In the genomic region with DNA sequence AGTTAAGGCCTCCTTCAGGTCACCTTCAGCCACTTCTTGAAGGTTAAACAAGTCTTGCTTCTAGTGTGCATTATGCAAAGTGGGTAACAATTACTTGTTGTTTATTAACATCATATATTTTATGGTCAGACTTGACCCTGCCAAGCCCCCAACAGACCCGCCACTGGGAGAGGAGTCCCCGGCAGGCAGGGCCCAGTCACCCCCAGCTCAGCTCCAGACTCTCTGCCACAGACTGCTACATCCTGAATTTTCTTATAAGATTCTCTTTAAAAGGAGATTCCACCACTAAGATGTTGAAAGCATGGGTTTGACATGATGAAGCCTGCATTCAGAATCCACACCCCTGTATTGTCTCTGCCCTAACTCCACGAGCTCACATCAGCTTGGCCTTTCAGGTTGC, we compare ENCODE assay signal across 20 cellular contexts.
A peak's percentile ranks its signal among the peaks of the same experiment; 100 is the strongest.
DNase-seq lines count a peak whose midpoint lies in the region; ATAC-seq, FAIRE-seq and TF ChIP-seq lines count a peak whose summit lies in the region.
"Had no signal": no experiment of that assay in that cellular context is flagged by ENCODE, and none has a peak within 500 bp of the region (broad histone marks: within the 10 kb centered on the region; RNA-seq: fewer than 3 reads in every experiment).

No MANE protein-coding gene starts in this region.

- no peak overlapping the region for H3K14ac ChIP-seq in H1 (ENCODE audit: insufficient read length)

- H3K36me3 ChIP-seq in H1 (ENCODE audit: control insufficient read depth in 2 of 4, insufficient read depth in 4 of 4, low read length in 3 of 4) (no peaks in the 10 kb centered on the region), keratinocyte (ENCODE audit: control insufficient read depth in 2 of 2, extremely low read depth in 1 of 2, insufficient read depth in 2 of 2, low read length in 2 of 2) (no peaks in the 10 kb centered on the region), smooth muscle cell (ENCODE audit: low read depth) (no peaks in the 10 kb centered on the region), GM23338 (ENCODE audit: insufficient read depth) (no peaks in the 10 kb centered on the region)
- H3K36me3 ChIP-seq: BE2C had no signal

- no peak overlapping the region for H3K23ac ChIP-seq in H1 (ENCODE audit: insufficient read length)

- no peak for DNase-seq in H1 (ENCODE audit: low read depth in 1 of 2, low spot score in 2 of 2)
- DNase-seq in keratinocyte (ENCODE audit: low read depth, low spot score): no peak
- no peak for DNase-seq in nephron progenitor cell
- no peak for DNase-seq in smooth muscle cell (lab: John Stamatoyannopoulos, UW; ENCODE audit: unreplicated experiment)
- DNase-seq in GM23338 (ENCODE audit: low spot score): no peak
- DNase-seq in NCI-H1105 (lab: John Stamatoyannopoulos, UW): no peak
- DNase-seq in EL: no peak
- DNase-seq: ACHN; BE2C; C1 segment of cervical spinal cord; Caco-2; CD4-positive, CD25-positive, alpha-beta regulatory T cell; GDM1; GM23248; H9 had no signal

- TF ChIP-seq CTCF in H1 (IDR thresholded peaks at IDR 0.05; ENCODE audit: control extremely low read depth in 1 of 3, insufficient read depth in 1 of 3, low read depth in 1 of 3, low read length in 3 of 3) (no peak), keratinocyte (optimal IDR thresholded peaks at IDR 0.05 in 1 of 3, IDR thresholded peaks at IDR 0.05 in 1 of 3, conservative IDR thresholded peaks at IDR 0.05 in 1 of 3; ENCODE audit: extremely low read depth in 1 of 3, insufficient read depth in 2 of 3, low read length in 3 of 3) (no peak), nephron progenitor cell (IDR thresholded peaks at IDR 0.05) (no peak), smooth muscle cell (IDR thresholded peaks at IDR 0.05; ENCODE audit: borderline replicate concordance, insufficient read depth, poor library complexity, severe bottlenecking) (no peak), GM23338 (conservative IDR thresholded peaks at IDR 0.05; ENCODE audit: low read depth in 2 of 2) (no peak)

- H3K4me1 Mint-ChIP-seq in nephron progenitor cell: peaks cover 16% of the 10 kb centered on the region
- peaks cover 20% of the 10 kb centered on the region for H3K4me1 Mint-ChIP-seq in GM23338
- H3K4me1 Mint-ChIP-seq: CD4-positive, CD25-positive, alpha-beta regulatory T cell had no signal

- H3K27me3 Mint-ChIP-seq in nephron progenitor cell (ENCODE audit: low read depth, poor library complexity): peaks cover 14% of the 10 kb centered on the region
- peaks cover 12% of the 10 kb centered on the region for H3K27me3 Mint-ChIP-seq in GM23338 (ENCODE audit: insufficient read depth, low read depth, poor library complexity)
- H3K27me3 Mint-ChIP-seq: CD4-positive, CD25-positive, alpha-beta regulatory T cell had no signal

- H3K27ac Mint-ChIP-seq in nephron progenitor cell: peak overlapping the region; percentile 28
- H3K27ac Mint-ChIP-seq in GM23338: no peak overlapping the region
- H3K27ac Mint-ChIP-seq: CD4-positive, CD25-positive, alpha-beta regulatory T cell had no signal

- H4K8ac ChIP-seq in H1 (ENCODE audit: extremely low read depth, insufficient read depth, low read length): no peak overlapping the region

- peak overlapping the region; percentile 19 for H2BK120ac ChIP-seq in H1 (replicated peaks; ENCODE audit: low read depth, low read length)

- no peak overlapping the region for H2AFZ ChIP-seq in H1 (ENCODE audit: low read length)
- H2AFZ ChIP-seq in keratinocyte (ENCODE audit: control insufficient read depth, low read length): no peak overlapping the region
- no peak overlapping the region for H2AFZ ChIP-seq in smooth muscle cell (ENCODE audit: low read depth)
- no peak overlapping the region for H2AFZ ChIP-seq in GM23338
- H2AFZ ChIP-seq: GM23248 had no signal

- peaks cover 3 to 13% (median 6%) of the 10 kb centered on the region in 4 experiments; a peak in 5 of 7 replicates for H3K4me1 ChIP-seq in H1 (replicated peaks in 1 of 4; ENCODE audit: control insufficient read depth in 3 of 4, insufficient read depth in 4 of 4, low read length in 3 of 4)
- peaks cover 33% of the 10 kb centered on the region for H3K4me1 ChIP-seq in keratinocyte (ENCODE audit: control insufficient read depth, extremely low read depth, insufficient read depth, low read length)
- peaks cover 34% of the 10 kb centered on the region for H3K4me1 ChIP-seq in smooth muscle cell (ENCODE audit: low read depth)
- peaks cover 10% of the 10 kb centered on the region for H3K4me1 ChIP-seq in GM23338 (ENCODE audit: insufficient read depth)
- H3K4me1 ChIP-seq: BE2C had no signal

- peaks cover 30% of the 10 kb centered on the region for H3K9me2 ChIP-seq in GM23338 (ENCODE audit: insufficient read depth)

- TF ChIP-seq POLR2A in H1 (IDR thresholded peaks at IDR 0.05; ENCODE audit: control extremely low read depth in 1 of 2, low read depth in 2 of 2, low read length in 2 of 2): no peak

- H3K79me2 ChIP-seq in H1 (ENCODE audit: control insufficient read depth in 1 of 2, insufficient read depth in 2 of 2, low read length in 2 of 2) (no peaks in the 10 kb centered on the region), keratinocyte (ENCODE audit: control insufficient read depth, insufficient read depth, low read length) (no peaks in the 10 kb centered on the region), smooth muscle cell (ENCODE audit: low read depth) (no peaks in the 10 kb centered on the region), GM23338 (replicated peaks; ENCODE audit: insufficient read depth) (no peaks in the 10 kb centered on the region)

- no peaks in the 10 kb centered on the region for H3K9me3 ChIP-seq in H1 (ENCODE audit: insufficient read depth in 2 of 2, low read depth in 1 of 2, low read length in 1 of 2)
- H3K9me3 ChIP-seq in keratinocyte (ENCODE audit: control insufficient read depth, low read depth, low read length): no peaks in the 10 kb centered on the region
- no peaks in the 10 kb centered on the region for H3K9me3 ChIP-seq in smooth muscle cell (replicated peaks; ENCODE audit: low read depth)
- H3K9me3 ChIP-seq: BE2C, Caco-2 had no signal

- H3K4me2 ChIP-seq in H1 (ENCODE audit: insufficient read depth in 1 of 2, low read depth in 2 of 2, low read length in 2 of 2): no peak overlapping the region
- no peak overlapping the region for H3K4me2 ChIP-seq in keratinocyte (ENCODE audit: control insufficient read depth, extremely low read depth, insufficient read depth, low read depth, low read length)
- H3K4me2 ChIP-seq in smooth muscle cell: no peak overlapping the region
- no peak overlapping the region for H3K4me2 ChIP-seq in GM23338

- dilution Hi-C loops in keratinocyte (cut with MboI; ENCODE audit: extremely low pct_ligation_motif_present, low sequenced_read_pairs): no loop called here

- no peak overlapping the region for H4K91ac ChIP-seq in H1 (replicated peaks; ENCODE audit: insufficient read length, low read length)

- H3K9ac ChIP-seq in H1 (replicated peaks in 1 of 4; ENCODE audit: extremely low read depth in 1 of 4, low read depth in 3 of 4, low read length in 3 of 4) (no peak overlapping the region), keratinocyte (ENCODE audit: control insufficient read depth, extremely low read depth, insufficient read depth, low read length) (no peak overlapping the region), smooth muscle cell (ENCODE audit: low read depth) (no peak overlapping the region)
- H3K9ac ChIP-seq: GM23248 had no signal

- H3K36me3 Mint-ChIP-seq in nephron progenitor cell (ENCODE audit: low read depth): peaks cover under 1% of the 10 kb centered on the region
- H3K36me3 Mint-ChIP-seq in GM23338 (ENCODE audit: low read depth): peaks cover 6% of the 10 kb centered on the region; the same call in 1 of the 3 replicates
- H3K36me3 Mint-ChIP-seq: CD4-positive, CD25-positive, alpha-beta regulatory T cell had no signal

- no peak for TF ChIP-seq EP300 in H1 (IDR thresholded peaks at IDR 0.05; ENCODE audit: borderline replicate concordance in 1 of 2, low read depth in 2 of 2, low read length in 2 of 2)

- H3K9me3 Mint-ChIP-seq in nephron progenitor cell: peaks cover 18% of the 10 kb centered on the region
- peaks cover 1% of the 10 kb centered on the region for H3K9me3 Mint-ChIP-seq in GM23338

- peak overlapping the region; percentile 13; the same call in 1 of the 2 replicates for H3K18ac ChIP-seq in H1 (ENCODE audit: extremely low read depth, low read length)

- H3F3A ChIP-seq in smooth muscle cell (ENCODE audit: low read depth) (no peaks in the 10 kb centered on the region), GM23338 (replicated peaks; ENCODE audit: low read depth) (peaks cover 14% of the 10 kb centered on the region; the same call in 1 of the 2 replicates)

- TF ChIP-seq RAD21 in H1 (IDR thresholded peaks at IDR 0.05 in 1 of 2, conservative IDR thresholded peaks at IDR 0.05 in 1 of 2; ENCODE audit: low read depth in 2 of 2, low read length in 2 of 2): no peak

- no peak overlapping the region for H3K56ac ChIP-seq in H1 (replicated peaks; ENCODE audit: insufficient read length, low read depth, low read length)

- 95% methylated on average over 3 of the region's 3 CpGs; no CpG with 5 or more reads in 1 of the 2 experiments for WGBS in H1 (ENCODE audit: extremely low coverage in 1 of 2, insufficient coverage in 1 of 2, insufficient read length in 1 of 2, insufficient replicate concordance in 2 of 2, low coverage in 1 of 2, low lambda C conversion rate in 2 of 2, missing lambda C conversion rate in 1 of 2), 2 experiments
- WGBS in smooth muscle cell (ENCODE audit: low lambda C conversion rate): 89% methylated on average over 3 of the region's 3 CpGs

- no peaks in the 10 kb centered on the region for H3K79me1 ChIP-seq in H1 (ENCODE audit: low read depth, low read length)

- H3K9me1 ChIP-seq in keratinocyte (ENCODE audit: control insufficient read depth, extremely low read depth, insufficient read depth, low read length): no peaks in the 10 kb centered on the region

- H2BK20ac ChIP-seq in H1 (ENCODE audit: low read length): no peak overlapping the region

- H4K5ac ChIP-seq in H1 (ENCODE audit: insufficient read length, low read depth, low read length): no peak overlapping the region

- H2AK5ac ChIP-seq in H1 (ENCODE audit: low read depth, low read length): no peak overlapping the region

- no peak overlapping the region for H3K27ac ChIP-seq in H1 (ENCODE audit: low read depth, low read length)
- no peak overlapping the region for H3K27ac ChIP-seq in keratinocyte (ENCODE audit: control insufficient read depth, insufficient read depth, low read length)
- H3K27ac ChIP-seq in smooth muscle cell (ENCODE audit: low read depth): peak overlapping the region; percentile 83
- H3K27ac ChIP-seq in GM23338 (ENCODE audit: low read depth): no peak overlapping the region
- H3K27ac ChIP-seq: GM23248 had no signal

- POLR2A ChIA-PET in H1 (lab: Charles Lee; ENCODE audit: partially characterized antibody): interaction anchor here (1.1 kb wide), 1 partner anchor 15 kb away, joined by 3 read pairs; no protein-coding TSS in a partner anchor

- ATAC-seq in GM23338: no peak
- ATAC-seq: HepG2 had no signal

- H3K23me2 ChIP-seq in H1 (ENCODE audit: low read depth, low read length): no peaks in the 10 kb centered on the region

- no peaks in the 10 kb centered on the region for H3K27me3 ChIP-seq in H1 (replicated peaks in 1 of 4; ENCODE audit: control insufficient read depth in 3 of 4, extremely low read depth in 1 of 4, insufficient read depth in 3 of 4, low read length in 3 of 4)
- no peaks in the 10 kb centered on the region for H3K27me3 ChIP-seq in keratinocyte (ENCODE audit: control insufficient read depth, extremely low read depth, insufficient read depth, low read length)
- H3K27me3 ChIP-seq in smooth muscle cell (ENCODE audit: low read depth): no peaks in the 10 kb centered on the region
- no peaks in the 10 kb centered on the region for H3K27me3 ChIP-seq in GM23338 (ENCODE audit: insufficient read depth)
- H3K27me3 ChIP-seq: BE2C had no signal

- no peak overlapping the region for H2BK5ac ChIP-seq in H1 (ENCODE audit: low read depth, low read length)

- H2BK12ac ChIP-seq in H1 (ENCODE audit: low read depth, low read length): no peak overlapping the region

- H3K4me3 ChIP-seq in H1 (ENCODE audit: extremely low read depth in 1 of 4, insufficient read depth in 2 of 4, low read depth in 3 of 4, low read length in 4 of 4): no peak overlapping the region
- H3K4me3 ChIP-seq in keratinocyte (ENCODE audit: control insufficient read depth in 2 of 3, extremely low read depth in 1 of 3, insufficient read depth in 2 of 3, low read depth in 1 of 3, low read length in 3 of 3): no peak overlapping the region
- no peak overlapping the region for H3K4me3 ChIP-seq in smooth muscle cell
- no peak overlapping the region for H3K4me3 ChIP-seq in GM23338
- H3K4me3 ChIP-seq: GM23248 had no signal

- no peak overlapping the region; the same call in 1 of the 2 replicates for H2BK15ac ChIP-seq in H1 (ENCODE audit: low read length)

- H3K4me3 Mint-ChIP-seq in nephron progenitor cell: no peak overlapping the region
- no peak overlapping the region for H3K4me3 Mint-ChIP-seq in GM23338
- H3K4me3 Mint-ChIP-seq: CD4-positive, CD25-positive, alpha-beta regulatory T cell; H9 had no signal

- FAIRE-seq in H1 (lab: Jason Lieb, UNC): no peak
- FAIRE-seq in keratinocyte (lab: Jason Lieb, UNC): peak; percentile 79
- FAIRE-seq: A204.1, D721Med, GM12892, GM18507, HepG2 had no signal

- H4K20me1 ChIP-seq in H1 (replicated peaks in 1 of 2; ENCODE audit: control insufficient read depth in 1 of 2, insufficient read depth in 2 of 2, low read length in 2 of 2) (no peaks in the 10 kb centered on the region), keratinocyte (ENCODE audit: control insufficient read depth, extremely low read depth, insufficient read depth, low read length) (no peaks in the 10 kb centered on the region), smooth muscle cell (ENCODE audit: low read depth) (no peaks in the 10 kb centered on the region), GM23338 (replicated peaks; ENCODE audit: insufficient read depth) (no peaks in the 10 kb centered on the region)

- CTCF ChIA-PET in H1 (lab: Charles Lee; ENCODE audit: partially characterized antibody): interaction anchor here (0.5 to 2.4 kb wide), 5 partner anchors 19 to 193 kb away, joined by 3 to 7 read pairs (median 3); no protein-coding TSS in a partner anchor

- no peak overlapping the region for H3K4ac ChIP-seq in H1 (replicated peaks; ENCODE audit: insufficient read length, low read depth, low read length)
